12 cellular contexts compared by ENCODE assay signal in genomic region chrX:57906790-57907189, GRCh38. TPM values are rescaled to one million over a fixed set of nuclear protein-coding genes. Genes with fewer than 3 reads are reported as not detected.
DNase-seq lines count a peak whose midpoint lies in the region; ATAC-seq and TF ChIP-seq lines count a peak whose summit lies in the region.
"Had no signal": no experiment of that assay in that cellular context is flagged by ENCODE, and none has a peak within 500 bp of the region (broad histone marks: within the 10 kb centered on the region; RNA-seq: fewer than 3 reads in every experiment).

No MANE protein-coding gene starts in this region.

- ATAC-seq in Panc1, result no peak

- DNase-seq in T-helper 1 cell (no peak), Panc1 (ENCODE audit: low read depth, low spot score) (no peak), dorsolateral prefrontal cortex (no peak), thyroid gland (no peak), NCI-H2196 treated with DMSO at 0.1 percent for 48 hours (lab: John Stamatoyannopoulos, UW; ENCODE audit: unreplicated experiment) (no peak), HEK293T (ENCODE audit: extremely low spot score) (no peak)
- DNase-seq: 8988T, MV-4-11, tibial artery had no signal

- POLR2A ChIA-PET in Panc1 (lab: Charles Lee), result no interaction called here
- POLR2A ChIA-PET in HEK293T (lab: Yijun Ruan, JAX), result no interaction called here

- 44 to 82% methylated on average over 1 of the region's 1 CpG for WGBS in thyroid gland, 2 donors

- intact Hi-C loops in Panc1 (cut with micrococcal nuclease; ENCODE audit: unreplicated experiment), result no loop called here
- intact Hi-C loops in dorsolateral prefrontal cortex (cut with DNase I), result no loop called here
- intact Hi-C loops in thyroid gland (cut with DNase I), result no loop called here

- H3K27ac Mint-ChIP-seq in T-helper 1 cell treated with Interleukin-12 subunit alpha and Interleukin-12 subunit beta and Interleukin-4 antibody, amounts not matched to agents 30 μg/mL and 1 μg/mL, for 36 hours, result no peak overlapping the region

- TF ChIP-seq CTCF in Panc1 (IDR thresholded peaks at IDR 0.05) (no peak), dorsolateral prefrontal cortex (IDR thresholded peaks at IDR 0.05 in 54 of 56, conservative IDR thresholded peaks at IDR 0.05 in 2 of 56; ENCODE audit: low read depth in 1 of 56, partially characterized antibody in 56 of 56) (no peak), thyroid gland (IDR thresholded peaks at IDR 0.05) (no peak)

- H3K4me1 Mint-ChIP-seq in T-helper 1 cell treated with Interleukin-12 subunit alpha and Interleukin-12 subunit beta and Interleukin-4 antibody, amounts not matched to agents 30 μg/mL and 1 μg/mL, for 36 hours (ENCODE audit: low read depth), result peaks cover 31% of the 10 kb centered on the region

- H3K9me3 ChIP-seq in Panc1 (ENCODE audit: control insufficient read depth, insufficient read depth, low read depth, low read length) (no peaks in the 10 kb centered on the region), skeletal muscle tissue (ENCODE audit: control insufficient read depth in 3 of 3, low read length in 3 of 3) (no peaks in the 10 kb centered on the region), thyroid gland (no peaks in the 10 kb centered on the region)
- H3K9me3 ChIP-seq: tibial artery had no signal

- CTCF ChIA-PET in Panc1 (lab: Charles Lee) (no interaction called here), HEK293T (lab: Yijun Ruan, JAX) (no interaction called here)

- no TSS peak for BruUV-seq in Panc1 (replicated peaks; lab: Mats Ljungman, UMichigan)

- H3K9me3 Mint-ChIP-seq in T-helper 1 cell treated with Interleukin-12 subunit alpha and Interleukin-12 subunit beta and Interleukin-4 antibody, amounts not matched to agents 30 μg/mL and 1 μg/mL, for 36 hours, result no peaks in the 10 kb centered on the region

- peak overlapping the region; percentile 40 to 59 (median 50) for H3K9ac ChIP-seq in skeletal muscle tissue (ENCODE audit: low read depth in 1 of 3, low read length in 3 of 3)

- no peak for TF ChIP-seq POLR2A in thyroid gland (IDR thresholded peaks at IDR 0.05)

- in situ Hi-C loops in Panc1 (cut with HindIII; ENCODE audit: low pct_unique_long_range_greater_than_20kb, low sequenced_read_pairs), result no loop called here

- H3K36me3 ChIP-seq in Panc1 (ENCODE audit: control insufficient read depth, insufficient read depth, low read length) (no peaks in the 10 kb centered on the region), skeletal muscle tissue (ENCODE audit: control insufficient read depth in 3 of 3, insufficient read depth in 3 of 3, low read length in 3 of 3) (no peaks in the 10 kb centered on the region), thyroid gland (no peaks in the 10 kb centered on the region)
- H3K36me3 ChIP-seq: tibial artery had no signal

- peaks cover 6% of the 10 kb centered on the region for H3K36me3 Mint-ChIP-seq in T-helper 1 cell treated with Interleukin-12 subunit alpha and Interleukin-12 subunit beta and Interleukin-4 antibody, amounts not matched to agents 30 μg/mL and 1 μg/mL, for 36 hours (ENCODE audit: low read depth)

- H3K27me3 ChIP-seq in Panc1 (ENCODE audit: control insufficient read depth, insufficient read depth, low read length) (no peaks in the 10 kb centered on the region), dorsolateral prefrontal cortex (peaks cover 0 to 30% (median 0%) of the 10 kb centered on the region in 45 donors), skeletal muscle tissue (ENCODE audit: control insufficient read depth in 3 of 3, insufficient read depth in 3 of 3, low read length in 3 of 3) (no peaks in the 10 kb centered on the region), thyroid gland (no peaks in the 10 kb centered on the region)
- H3K27me3 ChIP-seq: tibial artery had no signal

- peak overlapping the region; percentile 14 for H3K4me3 Mint-ChIP-seq in T-helper 1 cell treated with Interleukin-12 subunit alpha and Interleukin-12 subunit beta and Interleukin-4 antibody, amounts not matched to agents 30 μg/mL and 1 μg/mL, for 36 hours

- H3K27ac ChIP-seq in Panc1 (ENCODE audit: low read length) (0 out of 2 replicates have a peak overlapping the region, but pooled peaks have one; percentile 23), dorsolateral prefrontal cortex (peak overlapping the region in 38 of 59 donors; percentile 1 to 83 (median 42)), skeletal muscle tissue (ENCODE audit: low read depth, low read length) (peak overlapping the region; percentile 21), thyroid gland (peak overlapping the region in 1 of 3 donors; percentile 23)

- H3K4me1 ChIP-seq in Panc1 (ENCODE audit: control insufficient read depth, insufficient read depth, low read length) (peaks cover 17% of the 10 kb centered on the region), skeletal muscle tissue (ENCODE audit: control insufficient read depth in 3 of 3, insufficient read depth in 3 of 3, low read length in 3 of 3) (peaks cover 8 to 11% (median 9%) of the 10 kb centered on the region in 3 donors), thyroid gland (peaks cover 4 to 8% of the 10 kb centered on the region in 2 donors)

- no peaks in the 10 kb centered on the region for H3K27me3 Mint-ChIP-seq in T-helper 1 cell treated with Interleukin-12 subunit alpha and Interleukin-12 subunit beta and Interleukin-4 antibody, amounts not matched to agents 30 μg/mL and 1 μg/mL, for 36 hours (ENCODE audit: low read depth)

- H3K4me3 ChIP-seq in Panc1 (ENCODE audit: low read depth in 2 of 2, low read length in 2 of 2) (no peak overlapping the region; a peak in 1 of 4 replicates), dorsolateral prefrontal cortex (peak overlapping the region in 24 of 59 donors; percentile 2 to 56 (median 22)), skeletal muscle tissue (ENCODE audit: low read length in 3 of 3) (peak overlapping the region; percentile 25 to 60 (median 35)), thyroid gland (replicated peaks in 1 of 3) (no peak overlapping the region)
- H3K4me3 ChIP-seq: skin epidermis, tibial artery had no signal

TF ChIP-seq in HEK293T, 16 proteins besides CTCF, POLR2A, EP300 and RAD21:
- TF ChIP-seq FOXM1 (IDR thresholded peaks at IDR 0.05; ENCODE audit: borderline replicate concordance) (no peak), BHLHE40 (IDR thresholded peaks at IDR 0.05; ENCODE audit: borderline replicate concordance) (no peak), ELF4 (IDR thresholded peaks at IDR 0.05) (no peak), HDGF (IDR thresholded peaks at IDR 0.05; ENCODE audit: borderline replicate concordance) (no peak), PKNOX1 (IDR thresholded peaks at IDR 0.05) (no peak), LEF1 (IDR thresholded peaks at IDR 0.05; ENCODE audit: borderline replicate concordance) (no peak), NFRKB (IDR thresholded peaks at IDR 0.05) (no peak)
TF ChIP-seq in HEK293T: peak in this region for 0.

RNA-seq across cellular contexts. Expression of gene ZXDA, which starts 3.5 kb away (rescaled TPM):
- total RNA-seq in Panc1 (2021; ENCODE audit: unreplicated experiment) (3.9 TPM), dorsolateral prefrontal cortex (10 to 100 TPM in 45 of 120 experiments, 1 to 10 TPM in 75; 7.3 to 13.9 (median 9.6) TPM), skeletal muscle tissue (6.3 TPM), thyroid gland (10 to 100 TPM; 10.9 to 16.3 (median 12.2) TPM)
- 2.1 TPM for polyA plus RNA-seq in Panc1 (2012; ENCODE audit: insufficient read length)

Comparison
In these comparisons a context has a peak if more than half of its experiments do, and no peak if none do; other contexts are left out.
1. H3K4me3 ChIP-seq: peak in skeletal muscle tissue (3 of 3); none in Panc1 (0 of 2) and thyroid gland (0 of 3).